In the genomic region with DNA sequence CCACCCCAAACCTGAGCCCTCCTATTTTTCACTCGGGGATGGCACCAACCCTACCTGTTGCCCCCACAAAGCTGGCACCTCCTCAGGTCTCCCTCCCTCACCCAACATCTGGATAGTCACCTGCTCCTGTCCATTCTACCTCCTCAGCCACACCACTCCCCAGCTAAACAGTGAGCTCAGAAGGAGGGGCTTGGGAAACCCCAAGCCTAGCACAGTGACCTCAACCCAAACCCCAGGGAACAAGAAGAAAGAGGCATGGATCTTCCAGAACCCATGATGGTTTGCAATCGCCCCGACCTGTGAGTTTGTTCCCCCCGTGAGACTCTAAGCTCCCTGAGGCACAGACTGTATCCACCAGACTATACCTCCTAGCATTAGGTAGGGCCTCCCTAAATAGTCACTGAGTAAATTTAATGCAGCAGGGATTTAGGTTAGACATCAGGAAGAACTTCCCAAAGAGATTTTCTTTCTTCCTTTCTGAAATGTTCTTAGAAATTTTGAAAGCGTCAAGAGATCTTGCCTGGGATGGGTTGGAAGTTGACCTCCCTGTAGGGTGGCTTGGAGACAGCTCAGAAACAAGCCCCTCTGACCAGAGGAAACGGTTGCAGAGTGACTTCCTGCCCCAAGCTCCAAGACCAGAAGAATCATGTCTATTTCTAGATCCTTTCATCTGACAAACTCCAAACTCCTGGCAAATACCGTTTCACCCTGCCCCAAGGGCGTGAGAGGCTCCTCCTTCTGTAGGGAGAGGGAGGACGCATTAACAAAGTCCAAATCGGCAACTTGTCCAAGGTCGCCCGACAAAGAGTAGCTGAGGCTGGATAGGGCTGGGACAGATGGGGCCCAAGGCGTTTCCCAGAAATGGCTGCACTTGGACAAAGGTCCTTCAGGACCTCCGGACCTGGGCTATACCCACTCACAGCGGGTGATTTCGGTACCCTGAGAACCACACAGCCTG, we compare ENCODE assay signal across 1 cellular context.
A peak's percentile ranks its signal among the peaks of the same experiment; 100 is the strongest.
TF ChIP-seq lines count a peak whose summit lies in the region.

No MANE protein-coding gene starts in this region.

TF ChIP-seq in H1, 55 proteins besides CTCF, POLR2A, EP300 and RAD21:
- TF ChIP-seq GTF2F1 (IDR thresholded peaks at IDR 0.05; ENCODE audit: borderline replicate concordance, low read depth, low read length) = no peak
- no peak for TF ChIP-seq HDAC6 (IDR thresholded peaks at IDR 0.05; ENCODE audit: low read depth, low read length)
- no peak for TF ChIP-seq JUN (IDR thresholded peaks at IDR 0.05; ENCODE audit: low read depth, low read length)
- TF ChIP-seq, protein P1, sequence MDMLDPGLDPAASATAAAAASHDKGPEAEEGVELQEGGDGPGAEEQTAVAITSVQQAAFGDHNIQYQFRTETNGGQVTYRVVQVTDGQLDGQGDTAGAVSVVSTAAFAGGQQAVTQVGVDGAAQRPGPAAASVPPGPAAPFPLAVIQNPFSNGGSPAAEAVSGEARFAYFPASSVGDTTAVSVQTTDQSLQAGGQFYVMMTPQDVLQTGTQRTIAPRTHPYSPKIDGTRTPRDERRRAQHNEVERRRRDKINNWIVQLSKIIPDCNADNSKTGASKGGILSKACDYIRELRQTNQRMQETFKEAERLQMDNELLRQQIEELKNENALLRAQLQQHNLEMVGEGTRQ (IDR thresholded peaks at IDR 0.05; ENCODE audit: low read length) = no peak
- TF ChIP-seq GABPA (IDR thresholded peaks at IDR 0.05; ENCODE audit: borderline replicate concordance, insufficient read depth, low read length) = no peak
- no peak for TF ChIP-seq EGR1 (IDR thresholded peaks at IDR 0.05; ENCODE audit: borderline replicate concordance, low read depth, low read length)
- TF ChIP-seq KDM1A (IDR thresholded peaks at IDR 0.05; ENCODE audit: borderline replicate concordance, low read length) = peak; percentile 95
- no peak for TF ChIP-seq JUND (IDR thresholded peaks at IDR 0.05; ENCODE audit: low read length)
